Comparison of ENCODE assay signal across 15 cellular contexts in genomic region chr12:123085046-123085445, GRCh38.
DNase-seq lines count a peak whose midpoint lies in the region; ATAC-seq and TF ChIP-seq lines count a peak whose summit lies in the region.
"Had no signal": no experiment of that assay in that cellular context is flagged by ENCODE, and none has a peak within 500 bp of the region (broad histone marks: within the 10 kb centered on the region; RNA-seq: fewer than 3 reads in every experiment).

No MANE protein-coding gene starts in this region.

- no peak overlapping the region for H3K9ac ChIP-seq in Karpas-422 (ENCODE audit: low read length)

- no peak for ATAC-seq in activated CD8-positive, alpha-beta T cell treated with anti-CD3 and anti-CD28 coated beads for 36 hours
- ATAC-seq in activated CD8-positive, alpha-beta T cell treated with anti-CD3 and anti-CD28 coated beads, Interleukin-2, amount 10 ng/mL, durations not matched to agents 7 days and 5 days: no peak
- ATAC-seq in activated T-helper 17 cell treated with anti-CD3 and anti-CD28 coated beads, Interleukin-2, amount 50 U/mL, for 72 hours (replicated peaks): no peak
- no peak for ATAC-seq in stimulated activated effector memory CD8-positive, alpha-beta T cell treated with anti-CD3 and anti-CD28 coated beads, Interleukin-12 subunit alpha, Interleukin-12 subunit beta, amount 100 ng/mL, for 72 hours
- no peak for ATAC-seq in GM18870 (IDR thresholded peaks at IDR 0.05; ENCODE audit: unreplicated experiment)

- DNase-seq in activated CD8-positive, alpha-beta T cell treated with anti-CD3 and anti-CD28 coated beads for 36 hours: no peak
- DNase-seq in activated CD8-positive, alpha-beta T cell treated with anti-CD3 and anti-CD28 coated beads, Interleukin-2, amount 10 ng/mL, durations not matched to agents 7 days and 5 days: no peak
- DNase-seq in Karpas-422 (no peak), NCI-H1417 treated with DMSO at 0.1 percent for 48 hours (lab: John Stamatoyannopoulos, UW) (no peak), uterus (no peak)
- no peak for DNase-seq in stimulated activated effector memory CD8-positive, alpha-beta T cell treated with anti-CD3 and anti-CD28 coated beads, Interleukin-12 subunit alpha, Interleukin-12 subunit beta, amount 100 ng/mL, for 72 hours (ENCODE audit: low spot score in 2 of 2)
- DNase-seq: activated T-cell treated with anti-CD3 and anti-CD28 coated beads for 4 hours; amniotic stem cell; central memory CD4-positive, alpha-beta T cell; HFFc6; NCI-H1092; NCI-H774 had no signal

- H3K9me3 Mint-ChIP-seq in activated CD8-positive, alpha-beta T cell treated with anti-CD3 and anti-CD28 coated beads for 36 hours: no peaks in the 10 kb centered on the region
- H3K9me3 Mint-ChIP-seq in activated CD8-positive, alpha-beta T cell treated with anti-CD3 and anti-CD28 coated beads, Interleukin-2, amount 10 ng/mL, durations not matched to agents 7 days and 5 days (ENCODE audit: insufficient read depth): no peaks in the 10 kb centered on the region
- no peaks in the 10 kb centered on the region for H3K9me3 Mint-ChIP-seq in activated T-helper 17 cell treated with anti-CD3 and anti-CD28 coated beads, Interleukin-2, amount 50 U/mL, for 72 hours
- no peaks in the 10 kb centered on the region for H3K9me3 Mint-ChIP-seq in stimulated activated effector memory CD8-positive, alpha-beta T cell treated with anti-CD3 and anti-CD28 coated beads, Interleukin-12 subunit alpha, Interleukin-12 subunit beta, amount 100 ng/mL, for 72 hours

- H3K4me3 ChIP-seq in Karpas-422 (ENCODE audit: low read length): 0 out of 2 replicates have a peak overlapping the region, but pooled peaks have one; percentile 56
- H3K4me3 ChIP-seq in uterus: no peak overlapping the region

- H3K4me1 ChIP-seq in Karpas-422 (ENCODE audit: low read length): peaks cover 40% of the 10 kb centered on the region
- H3K4me1 ChIP-seq in uterus: no peaks in the 10 kb centered on the region

- H3K27ac ChIP-seq in Karpas-422 (ENCODE audit: low read length): no peak overlapping the region
- no peak overlapping the region for H3K27ac ChIP-seq in uterus

- peaks cover 22% of the 10 kb centered on the region for H3K4me1 Mint-ChIP-seq in activated CD8-positive, alpha-beta T cell treated with anti-CD3 and anti-CD28 coated beads for 36 hours (ENCODE audit: low read depth)
- peaks cover 21% of the 10 kb centered on the region for H3K4me1 Mint-ChIP-seq in activated CD8-positive, alpha-beta T cell treated with anti-CD3 and anti-CD28 coated beads, Interleukin-2, amount 10 ng/mL, durations not matched to agents 7 days and 5 days (ENCODE audit: low read depth)
- peaks cover 9% of the 10 kb centered on the region for H3K4me1 Mint-ChIP-seq in activated T-helper 17 cell treated with anti-CD3 and anti-CD28 coated beads, Interleukin-2, amount 50 U/mL, for 72 hours
- peaks cover 13% of the 10 kb centered on the region for H3K4me1 Mint-ChIP-seq in stimulated activated effector memory CD8-positive, alpha-beta T cell treated with anti-CD3 and anti-CD28 coated beads, Interleukin-12 subunit alpha, Interleukin-12 subunit beta, amount 100 ng/mL, for 72 hours

- no peak for TF ChIP-seq POLR2A in uterus (IDR thresholded peaks at IDR 0.05)

- H3K36me3 Mint-ChIP-seq in activated CD8-positive, alpha-beta T cell treated with anti-CD3 and anti-CD28 coated beads for 36 hours (ENCODE audit: low read depth): no peaks in the 10 kb centered on the region
- no peaks in the 10 kb centered on the region for H3K36me3 Mint-ChIP-seq in activated CD8-positive, alpha-beta T cell treated with anti-CD3 and anti-CD28 coated beads, Interleukin-2, amount 10 ng/mL, durations not matched to agents 7 days and 5 days (ENCODE audit: low read depth)
- H3K36me3 Mint-ChIP-seq in activated T-helper 17 cell treated with anti-CD3 and anti-CD28 coated beads, Interleukin-2, amount 50 U/mL, for 72 hours (ENCODE audit: low read depth): no peaks in the 10 kb centered on the region
- H3K36me3 Mint-ChIP-seq in stimulated activated effector memory CD8-positive, alpha-beta T cell treated with anti-CD3 and anti-CD28 coated beads, Interleukin-12 subunit alpha, Interleukin-12 subunit beta, amount 100 ng/mL, for 72 hours: no peaks in the 10 kb centered on the region

- H3K27me3 Mint-ChIP-seq in activated CD8-positive, alpha-beta T cell treated with anti-CD3 and anti-CD28 coated beads for 36 hours: no peaks in the 10 kb centered on the region
- no peaks in the 10 kb centered on the region for H3K27me3 Mint-ChIP-seq in activated CD8-positive, alpha-beta T cell treated with anti-CD3 and anti-CD28 coated beads, Interleukin-2, amount 10 ng/mL, durations not matched to agents 7 days and 5 days (ENCODE audit: low read depth)
- H3K27me3 Mint-ChIP-seq in activated T-helper 17 cell treated with anti-CD3 and anti-CD28 coated beads, Interleukin-2, amount 50 U/mL, for 72 hours: no peaks in the 10 kb centered on the region

- peak overlapping the region; percentile 23 for H3K27ac Mint-ChIP-seq in activated CD8-positive, alpha-beta T cell treated with anti-CD3 and anti-CD28 coated beads for 36 hours
- no peak overlapping the region for H3K27ac Mint-ChIP-seq in activated CD8-positive, alpha-beta T cell treated with anti-CD3 and anti-CD28 coated beads, Interleukin-2, amount 10 ng/mL, durations not matched to agents 7 days and 5 days
- peak overlapping the region; percentile 54 for H3K27ac Mint-ChIP-seq in activated T-helper 17 cell treated with anti-CD3 and anti-CD28 coated beads, Interleukin-2, amount 50 U/mL, for 72 hours
- H3K27ac Mint-ChIP-seq in stimulated activated effector memory CD8-positive, alpha-beta T cell treated with anti-CD3 and anti-CD28 coated beads, Interleukin-12 subunit alpha, Interleukin-12 subunit beta, amount 100 ng/mL, for 72 hours: peak overlapping the region; percentile 15
- H3K27ac Mint-ChIP-seq: HFFc6, progenitor cell of endocrine pancreas had no signal

- POLR2A ChIA-PET in activated CD8-positive, alpha-beta T cell treated with anti-CD3 and anti-CD28 coated beads for 36 hours (lab: Charles Lee): interaction anchor here (1.7 kb wide), 1 partner anchor 9 kb away, joined by 4 read pairs; no protein-coding TSS in a partner anchor
- POLR2A ChIA-PET in activated CD8-positive, alpha-beta T cell treated with anti-CD3 and anti-CD28 coated beads, Interleukin-2, amount 10 ng/mL, durations not matched to agents 7 days and 5 days (lab: Charles Lee): no interaction called here

- no peak overlapping the region for H3K4me3 Mint-ChIP-seq in activated CD8-positive, alpha-beta T cell treated with anti-CD3 and anti-CD28 coated beads for 36 hours
- H3K4me3 Mint-ChIP-seq in activated CD8-positive, alpha-beta T cell treated with anti-CD3 and anti-CD28 coated beads, Interleukin-2, amount 10 ng/mL, durations not matched to agents 7 days and 5 days: no peak overlapping the region
- no peak overlapping the region for H3K4me3 Mint-ChIP-seq in activated T-helper 17 cell treated with anti-CD3 and anti-CD28 coated beads, Interleukin-2, amount 50 U/mL, for 72 hours
- no peak overlapping the region for H3K4me3 Mint-ChIP-seq in stimulated activated effector memory CD8-positive, alpha-beta T cell treated with anti-CD3 and anti-CD28 coated beads, Interleukin-12 subunit alpha, Interleukin-12 subunit beta, amount 100 ng/mL, for 72 hours
- H3K4me3 Mint-ChIP-seq: HFFc6 had no signal

- no peak for TF ChIP-seq CTCF in activated CD8-positive, alpha-beta T cell treated with anti-CD3 and anti-CD28 coated beads for 36 hours (IDR thresholded peaks at IDR 0.05)
- no peak for TF ChIP-seq CTCF in uterus (IDR thresholded peaks at IDR 0.05)

- no peaks in the 10 kb centered on the region for H3K9me2 ChIP-seq in Karpas-422 (replicated peaks; ENCODE audit: insufficient read depth, low read length)

- CTCF ChIA-PET in activated CD8-positive, alpha-beta T cell treated with anti-CD3 and anti-CD28 coated beads for 36 hours (lab: Charles Lee): interaction anchor here (1.2 to 2.3 kb wide), 2 partner anchors 10 to 26 kb away, joined by 4 to 12 read pairs; no protein-coding TSS in a partner anchor
- CTCF ChIA-PET in activated CD8-positive, alpha-beta T cell treated with anti-CD3 and anti-CD28 coated beads, Interleukin-2, amount 10 ng/mL, durations not matched to agents 7 days and 5 days (lab: Charles Lee): interaction anchor here (1.2 kb wide), 1 partner anchor 59 kb away, joined by 3 read pairs; no protein-coding TSS in a partner anchor

- H3K27me3 ChIP-seq in Karpas-422 (ENCODE audit: low read length) (no peaks in the 10 kb centered on the region), uterus (no peaks in the 10 kb centered on the region)

- intact Hi-C loops in activated CD8-positive, alpha-beta T cell treated with anti-CD3 and anti-CD28 coated beads for 36 hours (cut with micrococcal nuclease): no loop called here
- intact Hi-C loops in uterus (cut with DNase I; ENCODE audit: low total_unique reads): no loop called here

- no peak overlapping the region for H2AFZ ChIP-seq in Karpas-422 (ENCODE audit: low read length)

- H3K4me2 ChIP-seq in Karpas-422 (ENCODE audit: low read depth, low read length, poor library complexity, severe bottlenecking): peak overlapping the region; percentile 78

- H3K36me3 ChIP-seq in Karpas-422 (ENCODE audit: insufficient read depth, low read length) (no peaks in the 10 kb centered on the region), uterus (no peaks in the 10 kb centered on the region)

- H3K9me3 ChIP-seq in Karpas-422 (ENCODE audit: low read length) (no peaks in the 10 kb centered on the region), uterus (no peaks in the 10 kb centered on the region)

- no peaks in the 10 kb centered on the region for H4K20me1 ChIP-seq in Karpas-422 (ENCODE audit: insufficient read depth, low read depth, low read length)

- H3K79me2 ChIP-seq in Karpas-422 (ENCODE audit: low read length): no peaks in the 10 kb centered on the region
